ENCODE assay signal across 27 cellular contexts in the genomic region with DNA sequence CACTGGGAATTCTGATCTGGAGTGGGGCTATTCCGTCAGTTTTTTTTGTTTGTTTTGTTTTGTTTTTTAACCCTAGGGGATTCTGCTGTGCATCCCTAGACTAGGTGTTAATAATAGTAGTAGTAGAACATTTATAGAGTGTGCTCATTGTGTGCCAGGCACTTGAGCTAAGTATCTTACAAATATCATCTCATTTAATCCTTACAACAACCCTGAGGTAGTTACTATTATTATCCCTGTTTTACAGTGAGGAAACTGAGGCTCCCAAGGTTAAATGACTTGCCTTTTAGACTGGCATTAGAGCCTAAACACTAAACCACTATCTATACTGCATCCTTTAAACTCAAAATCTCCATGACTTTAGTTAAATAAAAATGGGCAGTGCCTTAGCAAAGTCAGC.
"Had no signal": no experiment of that assay in that cellular context is flagged by ENCODE, and none has a peak within 500 bp of the region (broad histone marks: within the 10 kb centered on the region; RNA-seq: fewer than 3 reads in every experiment).

No MANE protein-coding gene starts in this region.

- DNase-seq: stimulated activated CD4-positive, alpha-beta T cell treated with anti-CD3 and anti-CD28 coated beads, Interleukin-2, amount 100 ng/mL, for 48 hours; stimulated activated CD4-positive, alpha-beta T cell treated with anti-CD3 and anti-CD28 coated beads, Interleukin-4, amount 100 ng/mL, for 1 hour; stimulated activated CD4-positive, alpha-beta T cell treated with anti-CD3 and anti-CD28 coated beads, Interleukin-4, amount 100 ng/mL, for 24 hours; stimulated activated CD4-positive, alpha-beta T cell treated with anti-CD3 and anti-CD28 coated beads, Interleukin-4, amount 100 ng/mL, for 4 hours; stimulated activated CD8-positive, alpha-beta memory T cell treated with anti-CD3 and anti-CD28 coated beads, Interleukin-4, amount 100 ng/mL, for 48 hours; stimulated activated naive B cell treated with anti-CD40 and anti-IgM and Interleukin-4, amounts not matched to agents 10 μg/mL and 1 μg/mL and 100 μg/mL, for 72 hours; stimulated activated naive CD4-positive, alpha-beta T cell; stimulated activated naive CD4-positive, alpha-beta T cell treated with Interleukin-2 at 50 U/mL for 16 hours; stimulated activated naive CD8-positive, alpha-beta T cell treated with anti-CD3 and anti-CD28 coated beads, Interleukin-15, amount 100 ng/mL, for 72 hours; stimulated activated naive CD8-positive, alpha-beta T cell treated with anti-CD3 and anti-CD28 coated beads, Interleukin-15, Interleukin-2, amounts not matched to agents 100 U/mL and 50 U/mL, for 24 hours; stomach; substantia nigra; testis; thyroid gland; tibial artery; transverse colon; trophoblast cell; upper lobe of left lung; upper lobe of right lung; uterus had no signal

- H3K9me3 ChIP-seq: stomach, suprapubic skin, testis, thoracic aorta, thyroid gland, tibial artery, tibial nerve, transverse colon, upper lobe of left lung, upper lobe of right lung, uterus, vagina had no signal

- H3K27me3 ChIP-seq: stomach, suprapubic skin, testis, thyroid gland, tibial artery, tibial nerve, transverse colon, upper lobe of left lung, upper lobe of right lung, uterus, vagina had no signal

- H3K27ac ChIP-seq: stomach, suprapubic skin, testis, thoracic aorta, thyroid gland, tibial artery, tibial nerve, transverse colon, upper lobe of left lung, upper lobe of right lung, uterus, vagina had no signal

- FAIRE-seq: urothelium cell line had no signal

- H3K36me3 ChIP-seq: uterus had no signal

- H3K4me1 ChIP-seq: stomach, suprapubic skin, testis, thyroid gland, tibial artery, transverse colon, upper lobe of right lung, uterus, vagina had no signal

- H3K4me3 ChIP-seq: stomach, suprapubic skin, testis, thoracic aorta, thyroid gland, tibial artery, tibial nerve, transverse colon, upper lobe of left lung, upper lobe of right lung, uterus, vagina had no signal

- ATAC-seq: stimulated activated effector memory CD8-positive, alpha-beta T cell treated with anti-CD3 and anti-CD28 coated beads, Interleukin-12 subunit alpha, Interleukin-12 subunit beta, amount 100 ng/mL, for 72 hours; stimulated activated memory B cell treated with anti-CD40 and anti-IgM and Interleukin-4, amounts not matched to agents 10 μg/mL and 1 μg/mL and 100 μg/mL, for 72 hours; stimulated activated naive B cell treated with anti-CD40 and anti-IgM and Interleukin-4, amounts not matched to agents 10 μg/mL and 1 μg/mL and 100 μg/mL, for 72 hours; stimulated activated naive CD8-positive, alpha-beta T cell treated with anti-CD3 and anti-CD28 coated beads, Interleukin-15, amount 100 ng/mL, for 72 hours; stimulated activated naive CD8-positive, alpha-beta T cell treated with anti-CD3 and anti-CD28 coated beads, Interleukin-15, Interleukin-2, amounts not matched to agents 100 U/mL and 50 U/mL, for 24 hours; upper lobe of right lung had no signal
